ENCODE assay signal across 8 cellular contexts in genomic region chr10:86411281-86411841, GRCh38. TPM values are rescaled to one million over a fixed set of nuclear protein-coding genes. Genes with fewer than 3 reads are reported as not detected.
DNase-seq lines count a peak whose midpoint lies in the region; ATAC-seq and TF ChIP-seq lines count a peak whose summit lies in the region.

No MANE protein-coding gene starts in this region.

- H3K9ac ChIP-seq in fibroblast of lung (ENCODE audit: insufficient read depth, low read length) = no peak overlapping the region

- H3K27me3 ChIP-seq in fibroblast of lung (ENCODE audit: control insufficient read depth, insufficient read depth, low read length) = no peaks in the 10 kb centered on the region

- no peak overlapping the region for H3K4me3 ChIP-seq in fibroblast of lung (replicated peaks in 1 of 4; ENCODE audit: control extremely low read depth in 1 of 4, insufficient read depth in 1 of 4, low read depth in 3 of 4, low read length in 4 of 4)

- H3K9me3 Mint-ChIP-seq in T-helper 2 cell treated with Interferon-gamma antibody and Interleukin-4, amounts not matched to agents 5 μg/mL and 100 μg/mL, for 36 hours = peaks cover 7% of the 10 kb centered on the region

- DNase-seq in activated T-cell treated with anti-CD3 and anti-CD28 coated beads for 4 hours = peak; percentile 25
- no peak for DNase-seq in activated T-cell treated with anti-CD3 and anti-CD28 coated beads, Interleukin-2, amount 50 U/mL, for 1 hour
- DNase-seq in T-helper 2 cell treated with Interferon-gamma antibody and Interleukin-4, amounts not matched to agents 5 μg/mL and 100 μg/mL, for 36 hours (ENCODE audit: low spot score) = peak; percentile 56
- DNase-seq in fibroblast of lung (ENCODE audit: low read depth in 2 of 2) = peak; percentile 36 to 89
- peak; percentile 85 for DNase-seq in putamen (ENCODE audit: low spot score)
- DNase-seq in GM19240 (ENCODE audit: insufficient read length, low spot score) = no peak
- no peak for DNase-seq in NCI-H1694 treated with DMSO at 0.1 percent for 48 hours (lab: John Stamatoyannopoulos, UW)

- no peak overlapping the region for H3K27ac ChIP-seq in fibroblast of lung (ENCODE audit: insufficient read depth, low read length)

- no peaks in the 10 kb centered on the region for H4K20me1 ChIP-seq in fibroblast of lung (ENCODE audit: control insufficient read depth, extremely low read depth, insufficient read depth, low read length)

- H3K27ac Mint-ChIP-seq in T-helper 2 cell treated with Interferon-gamma antibody and Interleukin-4, amounts not matched to agents 5 μg/mL and 100 μg/mL, for 36 hours = peak overlapping the region; percentile 90

- no peak overlapping the region for H3K4me2 ChIP-seq in fibroblast of lung (ENCODE audit: extremely low read depth, insufficient read depth, low read length)

- H3K27me3 Mint-ChIP-seq in T-helper 2 cell treated with Interferon-gamma antibody and Interleukin-4, amounts not matched to agents 5 μg/mL and 100 μg/mL, for 36 hours (ENCODE audit: low read depth) = no peaks in the 10 kb centered on the region

- peak overlapping the region; percentile 45 for H2AFZ ChIP-seq in fibroblast of lung (ENCODE audit: low read length)

- H3K36me3 Mint-ChIP-seq in T-helper 2 cell treated with Interferon-gamma antibody and Interleukin-4, amounts not matched to agents 5 μg/mL and 100 μg/mL, for 36 hours (ENCODE audit: low read depth) = peaks cover 8% of the 10 kb centered on the region

- peaks cover 44% of the 10 kb centered on the region for H3K4me1 Mint-ChIP-seq in T-helper 2 cell treated with Interferon-gamma antibody and Interleukin-4, amounts not matched to agents 5 μg/mL and 100 μg/mL, for 36 hours (ENCODE audit: low read depth)

- no peaks in the 10 kb centered on the region for H3K9me3 ChIP-seq in fibroblast of lung (ENCODE audit: control insufficient read depth, insufficient read depth, low read depth, low read length)

- TF ChIP-seq CTCF in fibroblast of lung (conservative IDR thresholded peaks at IDR 0.05 in 1 of 2, IDR thresholded peaks at IDR 0.05 in 1 of 2; ENCODE audit: low read depth in 1 of 2, low read length in 2 of 2) = no peak

- peaks cover 2% of the 10 kb centered on the region for H3K4me1 ChIP-seq in fibroblast of lung (ENCODE audit: control insufficient read depth, extremely low read depth, insufficient read depth, low read length)

- H3K4me3 Mint-ChIP-seq in T-helper 2 cell treated with Interferon-gamma antibody and Interleukin-4, amounts not matched to agents 5 μg/mL and 100 μg/mL, for 36 hours = peak overlapping the region; percentile 71

- ATAC-seq in HG02884 (IDR thresholded peaks at IDR 0.05; ENCODE audit: unreplicated experiment) = peak; percentile 56

- no peaks in the 10 kb centered on the region for H3K79me2 ChIP-seq in fibroblast of lung (ENCODE audit: control insufficient read depth, insufficient read depth, low read length)

- H3K36me3 ChIP-seq in fibroblast of lung (ENCODE audit: control insufficient read depth, insufficient read depth, low read length) = no peaks in the 10 kb centered on the region

RNA-seq across cellular contexts. Expression of gene GRID1, which starts 44.8 kb away (rescaled TPM):
- total RNA-seq in fibroblast of lung = 0.33 and 0.51 TPM in 2 replicates
- 0.03 TPM in 2 replicates for polyA plus RNA-seq in fibroblast of lung
- polyA plus RNA-seq in fibroblast of lung (2012) = 0.07 TPM in 1 of 2 replicates, not detected in the other
- polyA minus RNA-seq in fibroblast of lung (ENCODE audit: low replicate concordance) = 0.41 TPM in 1 of 2 replicates, not detected in the other

Comparison
In these comparisons a context has a peak if more than half of its experiments do, and no peak if none do; other contexts are left out.
1. DNase-seq: peak in activated T-cell treated with anti-CD3 and anti-CD28 coated beads for 4 hours (single experiment), T-helper 2 cell treated with Interferon-gamma antibody and Interleukin-4, amounts not matched to agents 5 μg/mL and 100 μg/mL, for 36 hours (single experiment), fibroblast of lung (2 of 2) and putamen (single experiment); none in activated T-cell treated with anti-CD3 and anti-CD28 coated beads, Interleukin-2, amount 50 U/mL, for 1 hour (single experiment), GM19240 (single experiment) and NCI-H1694 treated with DMSO at 0.1 percent for 48 hours (single experiment).